In the genomic region with DNA sequence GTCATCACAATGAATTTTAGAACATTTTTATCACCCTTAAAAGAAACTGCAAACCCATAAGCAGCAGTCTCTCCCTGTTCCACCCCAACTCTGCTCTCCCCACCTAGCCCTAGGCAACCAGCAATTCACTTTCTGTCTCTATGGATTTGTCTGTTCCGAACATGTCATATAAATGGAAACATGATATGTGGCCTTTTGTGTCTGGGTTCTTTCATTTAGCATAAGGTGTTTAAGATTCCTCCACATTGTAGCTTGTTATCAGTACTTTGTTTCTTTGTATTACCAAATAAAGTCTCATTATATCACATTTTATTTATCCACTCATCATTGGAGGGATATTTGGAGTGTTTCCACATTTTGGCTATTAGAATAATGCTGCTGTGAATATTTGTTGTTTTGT, we compare ENCODE assay signal across 28 cellular contexts. TPM values are rescaled to one million over a fixed set of nuclear protein-coding genes. Genes with fewer than 3 reads are reported as not detected.
DNase-seq lines count a peak whose midpoint lies in the region; ATAC-seq and TF ChIP-seq lines count a peak whose summit lies in the region.
"Had no signal": no experiment of that assay in that cellular context is flagged by ENCODE, and none has a peak within 500 bp of the region (broad histone marks: within the 10 kb centered on the region; RNA-seq: fewer than 3 reads in every experiment).

No MANE protein-coding gene starts in this region.

- intact Hi-C loops in prostate gland (cut with DNase I) (no loop called here), posterior vena cava (cut with DNase I) (no loop called here)

- H3K36me3 Mint-ChIP-seq in activated naive CD4-positive, alpha-beta T cell treated with anti-CD3 and anti-CD28 coated beads, Interleukin-2, amount 50 U/mL, for 24 hours, result no peaks in the 10 kb centered on the region
- H3K36me3 Mint-ChIP-seq in T-cell, result no peaks in the 10 kb centered on the region

- no peak overlapping the region for H3K4me3 ChIP-seq in prostate gland
- H3K4me3 ChIP-seq: BLaER1 treated with 17β-estradiol and CSF1 and Interleukin-3, amounts not matched to agents 10 nM and 100 nM; K562 had no signal

- no peak for DNase-seq in activated naive CD4-positive, alpha-beta T cell treated with Interleukin-2 at 50 U/mL for 16 hours
- DNase-seq in NCI-H2107 treated with DMSO at 0.1 percent for 48 hours (lab: John Stamatoyannopoulos, UW; ENCODE audit: unreplicated experiment) (peak; percentile 35), T-cell (no peak), prostate gland (ENCODE audit: low spot score) (no peak), posterior vena cava (ENCODE audit: low spot score) (no peak)
- DNase-seq: AML-193; Caco-2; CD4-positive, alpha-beta T cell; DMS 273 treated with DMSO at 0.1 percent for 48 hours; DMS79; EL; GF-D8; Kasumi-1; NCI-H1092 treated with DMSO at 0.1 percent for 48 hours; NCI-H1436; NCI-H187; NCI-H2081 treated with DMSO at 0.1 percent for 48 hours; NCI-H524 treated with DMSO at 0.1 percent for 48 hours; NCI-H82; NK-92 treated with Interleukin-12 subunit alpha and Interleukin-12 subunit beta, amount 100 ng/mL, for 24 hours; PC-3; RPMI8226; SHP77 treated with DMSO at 0.1 percent for 48 hours had no signal

- H3K9me3 Mint-ChIP-seq in activated naive CD4-positive, alpha-beta T cell treated with anti-CD3 and anti-CD28 coated beads, Interleukin-2, amount 50 U/mL, for 24 hours, result no peaks in the 10 kb centered on the region
- no peaks in the 10 kb centered on the region for H3K9me3 Mint-ChIP-seq in T-cell
- H3K9me3 Mint-ChIP-seq: CD4-positive, alpha-beta T cell had no signal

- H3K4me1 Mint-ChIP-seq in activated naive CD4-positive, alpha-beta T cell treated with anti-CD3 and anti-CD28 coated beads, Interleukin-2, amount 50 U/mL, for 24 hours, result peaks cover 18% of the 10 kb centered on the region
- peaks cover 8 to 15% (median 11%) of the 10 kb centered on the region in 3 donors for H3K4me1 Mint-ChIP-seq in T-cell

- TF ChIP-seq CTCF in prostate gland (IDR thresholded peaks at IDR 0.05), result no peak

- no peak for TF ChIP-seq POLR2A in prostate gland (IDR thresholded peaks at IDR 0.05)

- H3K36me3 ChIP-seq in prostate gland, result no peaks in the 10 kb centered on the region
- H3K36me3 ChIP-seq: BLaER1 treated with 17β-estradiol and CSF1 and Interleukin-3, amounts not matched to agents 10 nM and 100 nM had no signal

- no peak overlapping the region for H3K4me3 Mint-ChIP-seq in activated naive CD4-positive, alpha-beta T cell treated with anti-CD3 and anti-CD28 coated beads, Interleukin-2, amount 50 U/mL, for 24 hours
- H3K4me3 Mint-ChIP-seq in T-cell, result no peak overlapping the region
- H3K4me3 Mint-ChIP-seq: CD4-positive, alpha-beta T cell had no signal

- no peaks in the 10 kb centered on the region for H3K9me3 ChIP-seq in prostate gland
- H3K9me3 ChIP-seq: BLaER1 treated with 17β-estradiol and CSF1 and Interleukin-3, amounts not matched to agents 10 nM and 100 nM; Caco-2 had no signal

- CTCF ChIA-PET in T-cell (lab: Charles Lee), result no interaction called here

- no peak for ATAC-seq in T-cell (replicated peaks in 1 of 4)
- no peak for ATAC-seq in GM21576 (IDR thresholded peaks at IDR 0.05; ENCODE audit: unreplicated experiment)
- ATAC-seq in GM19463 (IDR thresholded peaks at IDR 0.05; ENCODE audit: unreplicated experiment), result no peak
- ATAC-seq: K562, PC-3 had no signal

- peak overlapping the region; percentile 24 for H3K27ac Mint-ChIP-seq in activated naive CD4-positive, alpha-beta T cell treated with anti-CD3 and anti-CD28 coated beads, Interleukin-2, amount 50 U/mL, for 24 hours
- H3K27ac Mint-ChIP-seq in T-cell, result peak overlapping the region; percentile 34 to 57
- H3K27ac Mint-ChIP-seq: CD4-positive, alpha-beta T cell had no signal

- no peaks in the 10 kb centered on the region for H3K4me1 ChIP-seq in prostate gland (replicated peaks)

- H3K27me3 ChIP-seq in prostate gland (replicated peaks; ENCODE audit: insufficient read depth), result no peaks in the 10 kb centered on the region
- H3K27me3 ChIP-seq: BLaER1 treated with 17β-estradiol and CSF1 and Interleukin-3, amounts not matched to agents 10 nM and 100 nM had no signal

- POLR2A ChIA-PET in T-cell (lab: Charles Lee), result no interaction called here

- 40% methylated on average over 1 of the region's 1 CpG for WGBS in prostate gland

- H3K27me3 Mint-ChIP-seq in activated naive CD4-positive, alpha-beta T cell treated with anti-CD3 and anti-CD28 coated beads, Interleukin-2, amount 50 U/mL, for 24 hours, result no peaks in the 10 kb centered on the region
- no peaks in the 10 kb centered on the region for H3K27me3 Mint-ChIP-seq in T-cell
- H3K27me3 Mint-ChIP-seq: CD4-positive, alpha-beta T cell had no signal

- peak overlapping the region; percentile 17 to 46 for H3K27ac ChIP-seq in prostate gland
- H3K27ac ChIP-seq: BLaER1 treated with 17β-estradiol and CSF1 and Interleukin-3, amounts not matched to agents 10 nM and 100 nM had no signal

RNA-seq across cellular contexts. Expression of a gene that starts 50.0 kb away (rescaled TPM):
- 10 to 100 TPM; 12.3 to 17.0 (median 14.9) TPM for total RNA-seq in T-cell
- 10 to 100 TPM; 34.5 to 54.0 TPM for total RNA-seq in prostate gland
- 10 to 100 TPM; 14.9 to 22.3 TPM for total RNA-seq in posterior vena cava
